30 cellular contexts compared by ENCODE assay signal in genomic region chr18:53526092-53526491, GRCh38.
"Had no signal": no experiment of that assay in that cellular context is flagged by ENCODE, and none has a peak within 500 bp of the region (broad histone marks: within the 10 kb centered on the region; RNA-seq: fewer than 3 reads in every experiment).

No MANE protein-coding gene starts in this region.

- H3K36me3 ChIP-seq: adrenal gland, brain microvascular endothelial cell, breast epithelium had no signal

- H3K27ac ChIP-seq: adrenal gland, body of pancreas, brain microvascular endothelial cell, breast epithelium, VCaP had no signal

- H3K9me3 ChIP-seq: adrenal gland, body of pancreas, breast epithelium had no signal

- H3K27me3 ChIP-seq: adrenal gland, body of pancreas, brain microvascular endothelial cell, breast epithelium had no signal

- H3K4me3 ChIP-seq: adrenal gland, body of pancreas, breast epithelium had no signal

- H3K4me1 ChIP-seq: adrenal gland, body of pancreas, breast epithelium had no signal

- DNase-seq: activated B cell treated with CpG ODN at 0.5 μM for 24 hours; activated CD4-positive, alpha-beta memory T cell treated with anti-CD3 and anti-CD28 coated beads for 36 hours; activated CD4-positive, alpha-beta T cell treated with anti-CD3 and anti-CD28 coated beads for 4 hours; activated CD4-positive, alpha-beta T cell treated with anti-CD3 and anti-CD28 coated beads, Interleukin-2, amount 10 ng/mL, durations not matched to agents 24 days and 14 days; activated CD4-positive, alpha-beta T cell treated with anti-CD3 and anti-CD28 coated beads, Interleukin-2, amount 50 U/mL, for 1 hour; activated CD4-positive, alpha-beta T cell treated with anti-CD3 and anti-CD28 coated beads, Interleukin-2, amount 50 U/mL, for 4 hours; activated CD4-positive, CD25-positive, alpha-beta regulatory T cell treated with anti-CD3 and anti-CD28 coated beads, Interleukin-2, amount 50 U/mL, for 72 hours; activated CD8-positive, alpha-beta memory T cell treated with anti-CD3 and anti-CD28 coated beads, Interleukin-2, amount 50 U/mL, for 4 hours; activated CD8-positive, alpha-beta T cell treated with anti-CD3 and anti-CD28 coated beads for 36 hours; activated effector memory CD4-positive, alpha-beta T cell treated with anti-CD3 and anti-CD28 coated beads, Interleukin-2, amount 50 U/mL, for 16 hours; activated gamma-delta T cell treated with Interleukin-2 at 50 U/mL for 16 hours; activated naive CD4-positive, alpha-beta T cell; activated naive CD4-positive, alpha-beta T cell treated with anti-CD3 and anti-CD28 coated beads for 36 hours; activated naive CD4-positive, alpha-beta T cell treated with anti-CD3 and anti-CD28 coated beads, Interleukin-2, amount 50 U/mL, for 16 hours; activated naive CD8-positive, alpha-beta T cell treated with anti-CD3 and anti-CD28 coated beads for 36 hours; activated T-cell treated with anti-CD3 and anti-CD28 coated beads for 4 hours; activated T-cell treated with anti-CD3 and anti-CD28 coated beads, Interleukin-2, amount 50 U/mL, for 1 hour; activated T-cell treated with anti-CD3 and anti-CD28 coated beads, Interleukin-2, amount 50 U/mL, for 4 hours; activated T-cell treated with anti-CD3 and anti-CD28 coated beads, Interleukin-2, amount 50 U/mL, for 72 hours; adrenal gland; amniotic stem cell; aorta; body of pancreas; brain microvascular endothelial cell; central memory CD4-positive, alpha-beta T cell; T-helper 1 cell; T-helper 2 cell; T-helper 9 cell had no signal
